ENCODE assay signal across 8 cellular contexts in genomic region chr10:70528726-70529362, GRCh38. TPM values are rescaled to one million over a fixed set of nuclear protein-coding genes. Genes with fewer than 3 reads are reported as not detected.
DNase-seq lines count a peak whose midpoint lies in the region; ATAC-seq and TF ChIP-seq lines count a peak whose summit lies in the region.

No MANE protein-coding gene starts in this region.

- H3K27me3 ChIP-seq in right atrium auricular region (no peaks in the 10 kb centered on the region), PC-3 (ENCODE audit: low read length) (no peaks in the 10 kb centered on the region), testis (no peaks in the 10 kb centered on the region)

- 73 to 81% methylated on average over 7 to 11 of the region's 11 CpGs for WGBS in testis, 2 donors

- intact Hi-C loops in Right ventricle myocardium superior (cut with DNase I) (no loop called here), PC-3 (cut with micrococcal nuclease) (no loop called here), testis (cut with DNase I; ENCODE audit: low total_unique reads) (no loop called here)

- BruUV-seq in PC-3 (replicated peaks; lab: Mats Ljungman, UMichigan): no TSS peak

- POLR2A ChIA-PET in PC-3 (lab: Charles Lee; ENCODE audit: unreplicated experiment): no interaction called here

- no peak for TF ChIP-seq POLR2A in testis (IDR thresholded peaks at IDR 0.05)

- no peaks in the 10 kb centered on the region for H4K20me1 ChIP-seq in PC-3 (ENCODE audit: low read length)

- peak overlapping the region; percentile 2; the same call in 1 of the 2 replicates for H2AFZ ChIP-seq in PC-3 (ENCODE audit: low read length)

- peak; percentile 65 for ATAC-seq in Right ventricle myocardium superior (ENCODE audit: poor library complexity)
- peak; percentile 69 for ATAC-seq in PC-3
- no peak for ATAC-seq in HG03520 (IDR thresholded peaks at IDR 0.05; ENCODE audit: unreplicated experiment)
- ATAC-seq in HG03460 (IDR thresholded peaks at IDR 0.05; ENCODE audit: unreplicated experiment): no peak
- no peak for ATAC-seq in HG02884 (IDR thresholded peaks at IDR 0.05; ENCODE audit: unreplicated experiment)

- H3K36me3 ChIP-seq in right atrium auricular region: no peaks in the 10 kb centered on the region
- no peaks in the 10 kb centered on the region for H3K36me3 ChIP-seq in PC-3 (ENCODE audit: low read depth, low read length)
- H3K36me3 ChIP-seq in testis (ENCODE audit: low read depth, missing control alignments): no peaks in the 10 kb centered on the region

- no peaks in the 10 kb centered on the region for H3K9me3 ChIP-seq in right atrium auricular region
- H3K9me3 ChIP-seq in PC-3 (ENCODE audit: low read length): no peaks in the 10 kb centered on the region
- no peaks in the 10 kb centered on the region for H3K9me3 ChIP-seq in testis

- DNase-seq in Right ventricle myocardium superior (peak; percentile 34), right atrium auricular region (ENCODE audit: low spot score) (no peak), PC-3 (peak; percentile 87), fibroblast of the conjunctiva (ENCODE audit: low read depth) (peak; percentile 17), testis (peak; percentile 46)

- H3K4me3 ChIP-seq in right atrium auricular region: no peak overlapping the region
- H3K4me3 ChIP-seq in PC-3 (ENCODE audit: low read length): no peak overlapping the region
- no peak overlapping the region for H3K4me3 ChIP-seq in testis

- H3K9ac ChIP-seq in PC-3 (ENCODE audit: low read length): no peak overlapping the region

- H3K79me2 ChIP-seq in PC-3 (ENCODE audit: low read length): no peaks in the 10 kb centered on the region

- no peak overlapping the region for H3K4me2 ChIP-seq in PC-3 (ENCODE audit: low read length)

- no peak for TF ChIP-seq CTCF in right atrium auricular region (IDR thresholded peaks at IDR 0.05)
- no peak for TF ChIP-seq CTCF in PC-3 (conservative IDR thresholded peaks at IDR 0.05; ENCODE audit: low read depth, low read length)
- no peak for TF ChIP-seq CTCF in testis (IDR thresholded peaks at IDR 0.05)

- no peaks in the 10 kb centered on the region for H3F3A ChIP-seq in PC-3 (ENCODE audit: low read length, unreplicated experiment)

- no peak overlapping the region for H3K27ac ChIP-seq in right atrium auricular region
- no peak overlapping the region for H3K27ac ChIP-seq in PC-3 (ENCODE audit: low read length)
- H3K27ac ChIP-seq in testis: no peak overlapping the region

- CTCF ChIA-PET in PC-3 (lab: Charles Lee): interaction anchor here (0.6 kb wide), 1 partner anchor 18 kb away, joined by 4 read pairs; no protein-coding TSS in a partner anchor

- H3K4me1 ChIP-seq in right atrium auricular region (no peaks in the 10 kb centered on the region), PC-3 (ENCODE audit: insufficient read depth, low read length) (no peaks in the 10 kb centered on the region), testis (no peaks in the 10 kb centered on the region)

- no peaks in the 10 kb centered on the region for H3K9me2 ChIP-seq in PC-3 (replicated peaks; ENCODE audit: low read length)

RNA-seq across cellular contexts. Expression of gene PALD1, which starts 50.3 kb away (rescaled TPM):
- total RNA-seq in Right ventricle myocardium superior (4.6 TPM), right atrium auricular region (1 to 10 TPM; 4.9 to 8.5 TPM), PC-3 (2014; rRNA removed) (0.46 and 0.80 TPM in 2 replicates), testis (10 to 100 TPM in 1 of 2 donors, 1 to 10 TPM in 1; 8.3 to 13.3 TPM)
- polyA plus RNA-seq in testis (ENCODE audit: insufficient read depth, low read depth, low replicate concordance): 6.3 TPM

Comparison
In these comparisons a context has a peak if more than half of its experiments do, and no peak if none do; other contexts are left out.
1. ATAC-seq: peak in Right ventricle myocardium superior (single experiment) and PC-3 (single experiment); none in HG03520 (single experiment), HG03460 (single experiment) and HG02884 (single experiment).